Comparison of ENCODE assay signal across 19 cellular contexts in the genomic region with DNA sequence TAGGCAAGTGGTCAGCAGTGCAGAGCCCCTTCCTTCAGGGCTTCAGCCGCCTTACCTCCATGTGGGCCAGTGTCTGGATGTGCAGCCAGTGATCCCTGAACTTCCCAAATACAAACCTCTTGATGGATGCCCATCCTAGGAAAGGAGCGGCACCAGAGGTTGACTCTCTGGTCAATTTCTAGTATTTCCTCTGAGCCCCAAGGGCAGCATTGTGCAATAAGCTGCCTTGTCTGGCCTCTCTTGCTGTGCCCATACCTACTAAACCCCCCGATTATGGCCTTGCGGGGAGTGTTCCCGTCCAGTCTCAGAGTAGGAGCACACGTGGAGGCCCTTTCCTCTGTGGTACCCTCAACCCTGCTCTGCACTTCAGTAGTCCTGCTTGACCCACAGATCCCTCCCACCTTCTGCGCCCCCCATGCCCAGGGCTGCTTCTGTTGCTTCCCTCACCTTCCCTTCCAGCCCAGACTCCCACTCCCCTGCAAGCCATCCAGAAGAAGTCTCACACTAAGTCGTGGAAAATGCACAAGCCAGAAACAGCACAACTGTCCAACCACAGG. TPM values are rescaled to one million over a fixed set of nuclear protein-coding genes. Genes with fewer than 3 reads are reported as not detected.
DNase-seq lines count a peak whose midpoint lies in the region; ATAC-seq, FAIRE-seq and TF ChIP-seq lines count a peak whose summit lies in the region.
"Had no signal": no experiment of that assay in that cellular context is flagged by ENCODE, and none has a peak within 500 bp of the region (broad histone marks: within the 10 kb centered on the region; RNA-seq: fewer than 3 reads in every experiment).

No MANE protein-coding gene starts in this region.

- H3K4me2 ChIP-seq in HepG2 (ENCODE audit: low read depth, low read length), result no peak overlapping the region
- H3K4me2 ChIP-seq: A549, PC-9 had no signal

- no peaks in the 10 kb centered on the region for H3K36me3 ChIP-seq in HepG2 (replicated peaks in 1 of 2; ENCODE audit: control insufficient read depth in 1 of 2, insufficient read depth in 2 of 2, low read length in 2 of 2)
- H3K36me3 ChIP-seq: SJSA1 had no signal

- H3K27ac Mint-ChIP-seq in Calu3 (ENCODE audit: unreplicated experiment) (peak overlapping the region; percentile 50), progenitor cell of endocrine pancreas (peak overlapping the region; percentile 38)
- no peak overlapping the region for H3K27ac Mint-ChIP-seq in activated naive CD8-positive, alpha-beta T cell treated with anti-CD3 and anti-CD28 coated beads, Interleukin-2, amount 50 U/mL, for 24 hours

- FAIRE-seq in HepG2 (lab: Jason Lieb, UNC), result no peak
- FAIRE-seq: A549 had no signal

- H3K9me3 Mint-ChIP-seq in Calu3 (ENCODE audit: low read depth, unreplicated experiment), result no peaks in the 10 kb centered on the region
- no peaks in the 10 kb centered on the region for H3K9me3 Mint-ChIP-seq in progenitor cell of endocrine pancreas (ENCODE audit: low read depth)
- no peaks in the 10 kb centered on the region for H3K9me3 Mint-ChIP-seq in activated naive CD8-positive, alpha-beta T cell treated with anti-CD3 and anti-CD28 coated beads, Interleukin-2, amount 50 U/mL, for 24 hours

- H4K20me1 ChIP-seq in HepG2 (ENCODE audit: insufficient read depth, low read length), result no peaks in the 10 kb centered on the region

- intact Hi-C loops in Calu3 (cut with micrococcal nuclease; ENCODE audit: unreplicated experiment) (no loop called here), HepG2 (cut with micrococcal nuclease; ENCODE audit: unreplicated experiment) (no loop called here)

- H3K79me2 ChIP-seq in HepG2 (ENCODE audit: insufficient read depth, low read length), result no peaks in the 10 kb centered on the region

- 0 out of 2 replicates have a peak, but pooled peaks cover 9% of the 10 kb centered on the region for H3K4me1 ChIP-seq in HepG2 (ENCODE audit: insufficient read depth, low read length)

- H3K27me3 ChIP-seq in HepG2 (ENCODE audit: control insufficient read depth in 1 of 2, insufficient read depth in 2 of 2, low read length in 2 of 2), result peaks cover 3 to 25% of the 10 kb centered on the region in 2 experiments; a peak in 3 of 5 replicates
- H3K27me3 ChIP-seq: SJSA1 had no signal

- no peak overlapping the region for H3K9ac ChIP-seq in HepG2 (ENCODE audit: insufficient read depth, low read depth, low read length)

- TF ChIP-seq CTCF in Calu3 (IDR thresholded peaks at IDR 0.05; ENCODE audit: unreplicated experiment) (no peak), NB4 (IDR thresholded peaks at IDR 0.05; ENCODE audit: low read depth, low read length) (no peak), HepG2 (CRISPR knock-in tag; IDR thresholded peaks at IDR 0.05) (no peak), progenitor cell of endocrine pancreas (IDR thresholded peaks at IDR 0.05; ENCODE audit: unreplicated experiment) (no peak)

- DNase-seq in Calu3 (no peak), NB4 (ENCODE audit: low read depth) (peak; percentile 31), HepG2 (ENCODE audit: low spot score) (no peak), progenitor cell of endocrine pancreas (ENCODE audit: low spot score, unreplicated experiment) (no peak), COLO668 (lab: John Stamatoyannopoulos, UW; ENCODE audit: unreplicated experiment) (no peak)
- no peak for DNase-seq in activated naive CD8-positive, alpha-beta T cell treated with anti-CD3 and anti-CD28 coated beads, Interleukin-2, amount 50 U/mL, for 24 hours
- DNase-seq: DMS53, H7, NCI-H1436, NCI-H2029, NCI-H2171, NCI-H446 treated with DMSO at 0.1 percent for 48 hours, NCI-H774, PC-9 had no signal

- H3K27me3 Mint-ChIP-seq in Calu3 (ENCODE audit: unreplicated experiment) (no peaks in the 10 kb centered on the region), progenitor cell of endocrine pancreas (peaks cover 14% of the 10 kb centered on the region)
- no peaks in the 10 kb centered on the region for H3K27me3 Mint-ChIP-seq in activated naive CD8-positive, alpha-beta T cell treated with anti-CD3 and anti-CD28 coated beads, Interleukin-2, amount 50 U/mL, for 24 hours

- no peak overlapping the region for H3K27ac ChIP-seq in HepG2 (ENCODE audit: extremely low read length, insufficient read depth, low read length)
- H3K27ac ChIP-seq: A549, C4-2B, PC-9, SJSA1 had no signal

- no peaks in the 10 kb centered on the region for H3K9me3 ChIP-seq in HepG2 (ENCODE audit: low read length)
- H3K9me3 ChIP-seq: A549, SJSA1 had no signal

- in situ Hi-C loops in HepG2 (cut with HindIII; ENCODE audit: extremely low pct_ligation_motif_present, low pct_unique_long_range_greater_than_20kb), result no loop called here

- TF ChIP-seq RAD21 in HepG2 (CRISPR knock-in tag; IDR thresholded peaks at IDR 0.05), result no peak

- no peak for ATAC-seq in HepG2
- ATAC-seq in HG03439 (IDR thresholded peaks at IDR 0.05; ENCODE audit: unreplicated experiment), result no peak
- ATAC-seq in activated naive CD8-positive, alpha-beta T cell treated with anti-CD3 and anti-CD28 coated beads, Interleukin-2, amount 50 U/mL, for 24 hours, result no peak
- ATAC-seq: A549 had no signal

- no TSS peak for BruUV-seq in Calu3 (replicated peaks; lab: Mats Ljungman, UMichigan)
- BruUV-seq in HepG2 (replicated peaks; lab: Mats Ljungman, UMichigan), result no TSS peak

- H3K4me3 ChIP-seq in NB4 (ENCODE audit: low read depth, low read length), result no peak overlapping the region
- no peak overlapping the region for H3K4me3 ChIP-seq in HepG2 (replicated peaks in 1 of 3; ENCODE audit: insufficient read depth in 1 of 3, low read depth in 2 of 3, low read length in 3 of 3)
- H3K4me3 ChIP-seq: A549, PC-9, SJSA1 had no signal

- TF ChIP-seq EP300 in HepG2 (IDR thresholded peaks at IDR 0.05; ENCODE audit: low read depth in 2 of 2, low read length in 2 of 2) (no peak), HepG2 (CRISPR knock-in tag; IDR thresholded peaks at IDR 0.05; ENCODE audit: borderline replicate concordance) (no peak)

- H3K4me3 Mint-ChIP-seq in Calu3 (ENCODE audit: low read depth, unreplicated experiment), result no peak overlapping the region
- no peak overlapping the region for H3K4me3 Mint-ChIP-seq in progenitor cell of endocrine pancreas (ENCODE audit: low read depth)
- H3K4me3 Mint-ChIP-seq in activated naive CD8-positive, alpha-beta T cell treated with anti-CD3 and anti-CD28 coated beads, Interleukin-2, amount 50 U/mL, for 24 hours, result no peak overlapping the region

- TF ChIP-seq POLR2A in NB4 (IDR thresholded peaks at IDR 0.05; ENCODE audit: extremely low read depth, insufficient read length) (no peak), HepG2 (IDR thresholded peaks at IDR 0.05; ENCODE audit: insufficient read depth in 1 of 2, low read depth in 2 of 2, low read length in 2 of 2) (no peak)

- H3K4me1 Mint-ChIP-seq in Calu3 (ENCODE audit: low read depth, unreplicated experiment), result peaks cover 72% of the 10 kb centered on the region
- peaks cover 4% of the 10 kb centered on the region for H3K4me1 Mint-ChIP-seq in progenitor cell of endocrine pancreas (ENCODE audit: low read depth)
- H3K4me1 Mint-ChIP-seq in activated naive CD8-positive, alpha-beta T cell treated with anti-CD3 and anti-CD28 coated beads, Interleukin-2, amount 50 U/mL, for 24 hours, result peaks cover 3% of the 10 kb centered on the region

- H3K36me3 Mint-ChIP-seq in Calu3 (ENCODE audit: insufficient read depth, unreplicated experiment), result peaks cover 42% of the 10 kb centered on the region
- H3K36me3 Mint-ChIP-seq in progenitor cell of endocrine pancreas (ENCODE audit: insufficient read depth), result no peaks in the 10 kb centered on the region
- H3K36me3 Mint-ChIP-seq in activated naive CD8-positive, alpha-beta T cell treated with anti-CD3 and anti-CD28 coated beads, Interleukin-2, amount 50 U/mL, for 24 hours (ENCODE audit: low read depth), result no peaks in the 10 kb centered on the region

- POLR2A ChIA-PET in HepG2 (lab: Yijun Ruan, JAX), result no interaction called here

- no peak overlapping the region for H2AFZ ChIP-seq in HepG2 (ENCODE audit: low read length)
- H2AFZ ChIP-seq: PC-9 had no signal

- WGBS in HepG2 (ENCODE audit: low lambda C conversion rate), result 55% methylated on average over 4 of the region's 8 CpGs

- CTCF ChIA-PET in Calu3 (lab: Charles Lee) (no interaction called here), HepG2 (lab: Yijun Ruan, JAX; ENCODE audit: low intra/inter-chr PET ratio, low total read pairs) (no interaction called here)

TF ChIP-seq in HepG2, 621 proteins besides CTCF, POLR2A, EP300 and RAD21 (continues in another document):
- peak; percentile 77; the same call in 1 of the 2 replicates for TF ChIP-seq CEBPB (IDR thresholded peaks at IDR 0.05; ENCODE audit: borderline replicate concordance, low read depth, low read length)
- TF ChIP-seq HNRNPH1 (optimal IDR thresholded peaks at IDR 0.05; ENCODE audit: low read depth, low read length), result no peak

RNA-seq across cellular contexts. Expression of a gene that starts 39.7 kb away (rescaled TPM):
- total RNA-seq in Calu3 (2022) (not detected in 2 replicates), HepG2 (2016; rRNA removed; fragmentation: Illumina TruSeq; extraction: Trizol) (not detected in 2 replicates), progenitor cell of endocrine pancreas (not detected in 2 replicates)
- not detected in 2 replicates for total RNA-seq in HepG2 (2016; cell fraction: cytosol; rRNA removed; fragmentation: Illumina TruSeq; extraction: Trizol; ENCODE audit: low read depth)
- not detected in 2 replicates for total RNA-seq in HepG2 (2016; cell fraction: insoluble cytoplasmic fraction; rRNA removed; fragmentation: Illumina TruSeq; extraction: Trizol)
- total RNA-seq in HepG2 (2016; cell fraction: membrane; rRNA removed; fragmentation: Illumina TruSeq; extraction: Trizol), result not detected in 2 replicates
- total RNA-seq in HepG2 (2016; cell fraction: nucleus; rRNA removed; fragmentation: Illumina TruSeq; extraction: Trizol), result not detected in 2 replicates
- not detected in 2 replicates for polyA plus RNA-seq in HepG2 (2011; rRNA removed)
- polyA plus RNA-seq in HepG2 (2011; cell fraction: cytosol; rRNA removed), result not detected in 2 replicates
- not detected in 2 replicates for polyA plus RNA-seq in HepG2 (2011; cell fraction: nucleus; rRNA removed)
- not detected in 2 replicates for polyA plus RNA-seq in HepG2 (2012)
- polyA plus RNA-seq in HepG2 (2016; cell fraction: cytosol; fragmentation: Illumina TruSeq; extraction: Trizol; ENCODE audit: low read depth), result not detected in 2 replicates
- polyA plus RNA-seq in HepG2 (2016; cell fraction: insoluble cytoplasmic fraction; fragmentation: Illumina TruSeq; extraction: Trizol; ENCODE audit: low read depth), result not detected in 2 replicates
- not detected in 2 replicates for polyA plus RNA-seq in HepG2 (2016; cell fraction: membrane; fragmentation: Illumina TruSeq; extraction: Trizol; ENCODE audit: low read depth)
- not detected in 2 replicates for polyA plus RNA-seq in HepG2 (2016; cell fraction: nucleus; fragmentation: Illumina TruSeq; extraction: Trizol; ENCODE audit: insufficient read depth, low read depth)
- not detected in 2 replicates for polyA minus RNA-seq in HepG2 (2011; rRNA and poly(A)+ RNA removed; ENCODE audit: low replicate concordance)
- not detected in 2 replicates for polyA minus RNA-seq in HepG2 (2011; cell fraction: cytosol; rRNA and poly(A)+ RNA removed)
- polyA minus RNA-seq in HepG2 (2011; cell fraction: nucleus; rRNA and poly(A)+ RNA removed), result not detected in 2 replicates
- total RNA-seq: H7, HT1080, PC-9, SJSA1 had no signal
- polyA plus RNA-seq: A549 had no signal
